21 cellular contexts compared by ENCODE assay signal in genomic region chrX:37453821-37454220, GRCh38.
"Had no signal": no experiment of that assay in that cellular context is flagged by ENCODE, and none has a peak within 500 bp of the region (broad histone marks: within the 10 kb centered on the region; RNA-seq: fewer than 3 reads in every experiment).

No MANE protein-coding gene starts in this region.

- H3K9me3 Mint-ChIP-seq: stimulated activated naive CD8-positive, alpha-beta T cell treated with anti-CD3 and anti-CD28 coated beads, Interleukin-15, amount 100 ng/mL, for 72 hours had no signal

- H3K36me3 Mint-ChIP-seq: naive B cell; stimulated activated memory B cell treated with anti-CD40 and anti-IgM and Interleukin-4, amounts not matched to agents 10 μg/mL and 1 μg/mL and 100 μg/mL, for 72 hours had no signal

- H3K27me3 ChIP-seq: hepatocyte, pancreas, right lobe of liver, transverse colon had no signal

- H3K27ac Mint-ChIP-seq: naive B cell; nephron; progenitor cell of endocrine pancreas; stimulated activated memory B cell treated with anti-CD40 and anti-IgM and Interleukin-4, amounts not matched to agents 10 μg/mL and 1 μg/mL and 100 μg/mL, for 72 hours; stimulated activated naive CD8-positive, alpha-beta T cell treated with anti-CD3 and anti-CD28 coated beads, Interleukin-15, amount 100 ng/mL, for 72 hours had no signal

- H3K36me3 ChIP-seq: pancreas, right lobe of liver, thoracic aorta, transverse colon had no signal

- H3K4me1 ChIP-seq: pancreas, right lobe of liver, transverse colon had no signal

- H3K4me1 Mint-ChIP-seq: naive B cell; nephron; stimulated activated memory B cell treated with anti-CD40 and anti-IgM and Interleukin-4, amounts not matched to agents 10 μg/mL and 1 μg/mL and 100 μg/mL, for 72 hours; stimulated activated naive CD8-positive, alpha-beta T cell treated with anti-CD3 and anti-CD28 coated beads, Interleukin-15, amount 100 ng/mL, for 72 hours had no signal

- H3K79me2 ChIP-seq: hepatocyte had no signal

- H2AFZ ChIP-seq: hepatocyte had no signal

- H3K4me3 ChIP-seq: hepatocyte, lung, pancreas, right lobe of liver, thoracic aorta, transverse colon had no signal

- H3K4me3 Mint-ChIP-seq: naive B cell; nephron; stimulated activated memory B cell treated with anti-CD40 and anti-IgM and Interleukin-4, amounts not matched to agents 10 μg/mL and 1 μg/mL and 100 μg/mL, for 72 hours; stimulated activated naive CD8-positive, alpha-beta T cell treated with anti-CD3 and anti-CD28 coated beads, Interleukin-15, amount 100 ng/mL, for 72 hours had no signal

- H3K27ac ChIP-seq: pancreas, right lobe of liver, thoracic aorta had no signal

- ATAC-seq: left ventricle myocardium superior; pancreas; stimulated activated memory B cell treated with anti-CD40 and anti-IgM and Interleukin-4, amounts not matched to agents 10 μg/mL and 1 μg/mL and 100 μg/mL, for 72 hours; stimulated activated naive CD8-positive, alpha-beta T cell treated with anti-CD3 and anti-CD28 coated beads, Interleukin-15, amount 100 ng/mL, for 72 hours had no signal

- DNase-seq: effector memory CD4-positive, alpha-beta T cell; erythroblast; foreskin melanocyte; head of caudate nucleus; left colon; left ventricle myocardium superior; mesendoderm; naive B cell; occipital lobe; pancreas; retina; right lobe of liver; stimulated activated CD4-positive, alpha-beta T cell treated with anti-CD3 and anti-CD28 coated beads, Interleukin-4, amount 100 ng/mL, for 24 hours; stimulated activated naive CD8-positive, alpha-beta T cell treated with anti-CD3 and anti-CD28 coated beads, Interleukin-15, amount 100 ng/mL, for 72 hours; transverse colon had no signal

- H3K4me2 ChIP-seq: hepatocyte had no signal

- H3K9me3 ChIP-seq: pancreas, right lobe of liver, thoracic aorta, transverse colon had no signal

- H3K27me3 Mint-ChIP-seq: progenitor cell of endocrine pancreas; stimulated activated naive CD8-positive, alpha-beta T cell treated with anti-CD3 and anti-CD28 coated beads, Interleukin-15, amount 100 ng/mL, for 72 hours had no signal
